In the genomic region with DNA sequence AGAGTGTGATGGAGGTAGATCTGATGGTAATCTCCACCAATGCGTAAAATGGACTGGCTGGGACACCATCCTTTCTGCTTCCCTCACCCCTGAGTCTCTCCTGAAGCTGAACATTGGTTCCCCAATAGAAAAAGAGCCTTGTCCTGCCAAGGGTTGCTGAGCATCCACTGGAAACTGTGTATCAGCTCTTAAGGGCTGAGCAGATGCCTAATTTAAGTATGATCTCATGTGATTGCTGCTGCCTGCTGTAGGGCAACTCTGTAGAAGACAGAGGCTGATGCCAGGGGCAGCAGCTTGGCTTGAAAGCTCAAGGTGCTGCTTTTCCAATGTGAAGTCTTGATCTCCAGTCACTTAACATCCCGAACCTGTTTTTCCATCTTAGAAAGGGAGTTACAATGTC, we compare ENCODE assay signal across 26 cellular contexts.
"Had no signal": no experiment of that assay in that cellular context is flagged by ENCODE, and none has a peak within 500 bp of the region (broad histone marks: within the 10 kb centered on the region; RNA-seq: fewer than 3 reads in every experiment).

No MANE protein-coding gene starts in this region.

- H3K4me3 Mint-ChIP-seq: naive thymus-derived CD8-positive, alpha-beta T cell; nephron; neural crest cell; stimulated activated naive CD8-positive, alpha-beta T cell treated with anti-CD3 and anti-CD28 coated beads, Interleukin-15, Interleukin-2, amounts not matched to agents 100 ng/mL and 50 ng/mL, for 24 hours had no signal

- ATAC-seq: left cardiac atrium; left lobe of liver; mucosa of descending colon; naive thymus-derived CD8-positive, alpha-beta T cell; right cardiac atrium; sciatic nerve; upper lobe of right lung had no signal

- H3K27ac Mint-ChIP-seq: naive thymus-derived CD8-positive, alpha-beta T cell; nephron; progenitor cell of endocrine pancreas; stimulated activated naive CD8-positive, alpha-beta T cell treated with anti-CD3 and anti-CD28 coated beads, Interleukin-15, Interleukin-2, amounts not matched to agents 100 ng/mL and 50 ng/mL, for 24 hours had no signal

- H3K36me3 ChIP-seq: neutrophil, spleen, suprapubic skin, thoracic aorta, tibial artery, upper lobe of right lung had no signal

- H3K9me3 ChIP-seq: mucosa of descending colon, neutrophil, spleen, suprapubic skin, thoracic aorta, tibial artery, upper lobe of right lung had no signal

- H3K4me1 Mint-ChIP-seq: naive thymus-derived CD8-positive, alpha-beta T cell; neural crest cell had no signal

- DNase-seq: head of caudate nucleus; hippocampal formation; kidney glomerular epithelial cell; left cardiac atrium; mesendoderm; midbrain; mucosa of descending colon; naive thymus-derived CD8-positive, alpha-beta T cell; occipital lobe; right cardiac atrium; small intestine; spleen; stimulated activated naive CD4-positive, alpha-beta T cell; tibial artery; trophoblast cell; upper lobe of right lung had no signal

- H3K4me1 ChIP-seq: spleen, suprapubic skin, tibial artery, upper lobe of right lung had no signal

- H3K4me3 ChIP-seq: lung, mucosa of descending colon, spleen, suprapubic skin, thoracic aorta, tibial artery, upper lobe of right lung had no signal

- H3K9me3 Mint-ChIP-seq: naive thymus-derived CD8-positive, alpha-beta T cell; nephron; neural crest cell; stimulated activated naive CD8-positive, alpha-beta T cell treated with anti-CD3 and anti-CD28 coated beads, Interleukin-15, Interleukin-2, amounts not matched to agents 100 ng/mL and 50 ng/mL, for 24 hours had no signal

- H3K36me3 Mint-ChIP-seq: naive thymus-derived CD8-positive, alpha-beta T cell had no signal

- H3K27me3 ChIP-seq: neutrophil, tibial artery had no signal

- H3K27ac ChIP-seq: neutrophil, spleen, suprapubic skin, thoracic aorta, tibial artery, upper lobe of right lung had no signal
